1 cellular context compared by ENCODE assay signal in genomic region chr12:89060133-89060532, GRCh38.
TF ChIP-seq lines count a peak whose summit lies in the region.

No MANE protein-coding gene starts in this region.

TF ChIP-seq in HepG2, 621 proteins besides CTCF, POLR2A, EP300 and RAD21 (continued from another document):
- TF ChIP-seq PREB (CRISPR knock-in tag; IDR thresholded peaks at IDR 0.05) (no peak), ZNF589 (CRISPR knock-in tag; conservative IDR thresholded peaks at IDR 0.05) (no peak), ERF (CRISPR knock-in tag; IDR thresholded peaks at IDR 0.05) (no peak), NR2F1 (CRISPR knock-in tag; IDR thresholded peaks at IDR 0.05) (no peak), TOE1 (CRISPR knock-in tag; IDR thresholded peaks at IDR 0.05) (no peak), ZNF34 (CRISPR knock-in tag; IDR thresholded peaks at IDR 0.05; ENCODE audit: borderline replicate concordance) (no peak), SIX4 (CRISPR knock-in tag; IDR thresholded peaks at IDR 0.05) (no peak), IKZF1 (IDR thresholded peaks at IDR 0.05) (no peak), SALL1 (CRISPR knock-in tag; IDR thresholded peaks at IDR 0.05) (no peak), ZNF224 (CRISPR knock-in tag; IDR thresholded peaks at IDR 0.05) (no peak), ZNF574 (CRISPR knock-in tag; IDR thresholded peaks at IDR 0.05) (no peak), ZNF792 (CRISPR knock-in tag; IDR thresholded peaks at IDR 0.05) (no peak), MXD4 (CRISPR knock-in tag; IDR thresholded peaks at IDR 0.05) (no peak), ZNF782 (CRISPR knock-in tag; IDR thresholded peaks at IDR 0.05; ENCODE audit: borderline replicate concordance) (no peak), POLR2AphosphoS5 (IDR thresholded peaks at IDR 0.05; ENCODE audit: low read depth, low read length) (no peak), TBX3 (IDR thresholded peaks at IDR 0.05; ENCODE audit: borderline replicate concordance) (no peak)
